ENCODE assay signal across 24 cellular contexts in genomic region chr22:48841881-48842582, GRCh38.
DNase-seq lines count a peak whose midpoint lies in the region; ATAC-seq, FAIRE-seq and TF ChIP-seq lines count a peak whose summit lies in the region.
"Had no signal": no experiment of that assay in that cellular context is flagged by ENCODE, and none has a peak within 500 bp of the region (broad histone marks: within the 10 kb centered on the region; RNA-seq: fewer than 3 reads in every experiment).

No MANE protein-coding gene starts in this region.

- intact Hi-C loops in HepG2 (cut with micrococcal nuclease; ENCODE audit: unreplicated experiment) = no loop called here
- intact Hi-C loops in right lobe of liver (cut with DNase I) = no loop called here

- ATAC-seq in HepG2 (peak; percentile 30; the same call in 1 of the 3 replicates), right lobe of liver (no peak)

- H4K8ac ChIP-seq in H1 (ENCODE audit: extremely low read depth, insufficient read depth, low read length) = no peak overlapping the region

- no peaks in the 10 kb centered on the region for H3K9me2 ChIP-seq in MM.1S (replicated peaks; ENCODE audit: insufficient read depth, low read length)

- CTCF ChIA-PET in HepG2 (lab: Yijun Ruan, JAX; ENCODE audit: low intra/inter-chr PET ratio, low total read pairs) = no interaction called here
- CTCF ChIA-PET in H1 (lab: Charles Lee; ENCODE audit: partially characterized antibody) = interaction anchor here (0.7 to 1.2 kb wide), 5 partner anchors 10 to 192 kb away, joined by 3 to 4 read pairs (median 3); no protein-coding TSS in a partner anchor

- H3K23me2 ChIP-seq in H1 (ENCODE audit: low read depth, low read length) = peaks cover 4% of the 10 kb centered on the region; the same call in 1 of the 2 replicates

- TF ChIP-seq CTCF in HepG2 (CRISPR knock-in tag; IDR thresholded peaks at IDR 0.05) (peak; percentile 41), right lobe of liver (IDR thresholded peaks at IDR 0.05) (no peak), MM.1S (IDR thresholded peaks at IDR 0.05; ENCODE audit: low read length) (peak; percentile 46), H1 (IDR thresholded peaks at IDR 0.05; ENCODE audit: control extremely low read depth in 1 of 3, insufficient read depth in 1 of 3, low read depth in 1 of 3, low read length in 3 of 3) (peak in 2 of 3 experiments; percentile 10 to 14; a peak in 1 of 4 replicates)

- no peak overlapping the region for H2BK12ac ChIP-seq in H1 (ENCODE audit: low read depth, low read length)

- no peak overlapping the region for H2BK20ac ChIP-seq in H1 (ENCODE audit: low read length)

- no peak for TF ChIP-seq RAD21 in HepG2 (CRISPR knock-in tag; IDR thresholded peaks at IDR 0.05)
- TF ChIP-seq RAD21 in H1 (IDR thresholded peaks at IDR 0.05 in 1 of 2, conservative IDR thresholded peaks at IDR 0.05 in 1 of 2; ENCODE audit: low read depth in 2 of 2, low read length in 2 of 2) = peak in 1 of 2 experiments; percentile 24; a peak in 1 of 4 replicates

- no peaks in the 10 kb centered on the region for H3F3A ChIP-seq in MM.1S (ENCODE audit: insufficient read depth, low read length)

- no peak overlapping the region for H3K23ac ChIP-seq in H1 (ENCODE audit: insufficient read length)

- H2BK120ac ChIP-seq in H1 (replicated peaks; ENCODE audit: low read depth, low read length) = no peak overlapping the region

- BruUV-seq in HepG2 (replicated peaks; lab: Mats Ljungman, UMichigan) = no TSS peak

- H3K36me3 ChIP-seq in HepG2 (replicated peaks in 1 of 2; ENCODE audit: control insufficient read depth in 1 of 2, insufficient read depth in 2 of 2, low read length in 2 of 2) = no peaks in the 10 kb centered on the region
- H3K36me3 ChIP-seq in right lobe of liver = no peaks in the 10 kb centered on the region
- no peaks in the 10 kb centered on the region for H3K36me3 ChIP-seq in MM.1S (replicated peaks; ENCODE audit: insufficient read depth, low read length)
- H3K36me3 ChIP-seq in H1 (ENCODE audit: control insufficient read depth in 2 of 4, insufficient read depth in 4 of 4, low read length in 3 of 4) = no peaks in the 10 kb centered on the region

- no peak overlapping the region for H3K18ac ChIP-seq in H1 (ENCODE audit: extremely low read depth, low read length)

- no peak for FAIRE-seq in HepG2 (lab: Jason Lieb, UNC)
- no peak for FAIRE-seq in H1 (lab: Jason Lieb, UNC)
- FAIRE-seq: G401.6, GM12892, RCC 7860 had no signal

- H3K14ac ChIP-seq in H1 (ENCODE audit: insufficient read length) = no peak overlapping the region

- H3K4ac ChIP-seq in H1 (replicated peaks; ENCODE audit: insufficient read length, low read depth, low read length) = no peak overlapping the region

- no peak overlapping the region for H2AK5ac ChIP-seq in H1 (ENCODE audit: low read depth, low read length)

- no peaks in the 10 kb centered on the region for H3K79me1 ChIP-seq in H1 (ENCODE audit: low read depth, low read length)

- H3K4me3 ChIP-seq in HepG2 (replicated peaks in 1 of 3; ENCODE audit: insufficient read depth in 1 of 3, low read depth in 2 of 3, low read length in 3 of 3) (no peak overlapping the region), right lobe of liver (no peak overlapping the region), MM.1S (ENCODE audit: low read length) (no peak overlapping the region), H1 (ENCODE audit: extremely low read depth in 1 of 4, insufficient read depth in 2 of 4, low read depth in 3 of 4, low read length in 4 of 4) (no peak overlapping the region)
- H3K4me3 ChIP-seq: GM23248, SK-N-MC had no signal

- no peak overlapping the region for H2BK5ac ChIP-seq in H1 (ENCODE audit: low read depth, low read length)

- no peak overlapping the region for H3K9ac ChIP-seq in HepG2 (ENCODE audit: insufficient read depth, low read depth, low read length)
- no peak overlapping the region for H3K9ac ChIP-seq in MM.1S (ENCODE audit: low read length)
- no peak overlapping the region for H3K9ac ChIP-seq in H1 (replicated peaks in 1 of 4; ENCODE audit: extremely low read depth in 1 of 4, low read depth in 3 of 4, low read length in 3 of 4)
- H3K9ac ChIP-seq: GM23248 had no signal

- H3K4me2 ChIP-seq in HepG2 (ENCODE audit: low read depth, low read length) (no peak overlapping the region), MM.1S (ENCODE audit: low read depth, low read length) (peak overlapping the region; percentile 27; the same call in 1 of the 2 replicates), H1 (ENCODE audit: insufficient read depth in 1 of 2, low read depth in 2 of 2, low read length in 2 of 2) (no peak overlapping the region)

- POLR2A ChIA-PET in HepG2 (lab: Yijun Ruan, JAX) (no interaction called here), H1 (lab: Charles Lee; ENCODE audit: partially characterized antibody) (interaction anchor here (0.7 kb wide), 1 partner anchor 18 kb away, joined by 3 read pairs; no protein-coding TSS in a partner anchor)

- in situ Hi-C loops in HepG2 (cut with HindIII; ENCODE audit: extremely low pct_ligation_motif_present, low pct_unique_long_range_greater_than_20kb) = no loop called here
- in situ Hi-C loops in G401 (cut with HindIII; ENCODE audit: low sequenced_read_pairs) = no loop called here

- 37% methylated on average over 19 of the region's 22 CpGs for WGBS in HepG2 (ENCODE audit: low lambda C conversion rate)
- 70% methylated on average over 14 of the region's 22 CpGs for WGBS in right lobe of liver (ENCODE audit: insufficient coverage, low coverage, low lambda C conversion rate, missing lambda C conversion rate)
- WGBS in H1 (ENCODE audit: extremely low coverage in 1 of 2, insufficient coverage in 1 of 2, insufficient read length in 1 of 2, insufficient replicate concordance in 2 of 2, low coverage in 1 of 2, low lambda C conversion rate in 2 of 2, missing lambda C conversion rate in 1 of 2), 2 experiments = 82% methylated on average over 18 of the region's 22 CpGs; no CpG with 5 or more reads in 1 of the 2 experiments

- H3K79me2 ChIP-seq in HepG2 (ENCODE audit: insufficient read depth, low read length) = no peaks in the 10 kb centered on the region
- H3K79me2 ChIP-seq in MM.1S (ENCODE audit: low read length) = no peaks in the 10 kb centered on the region
- no peaks in the 10 kb centered on the region for H3K79me2 ChIP-seq in H1 (ENCODE audit: control insufficient read depth in 1 of 2, insufficient read depth in 2 of 2, low read length in 2 of 2)

- H2BK15ac ChIP-seq in H1 (ENCODE audit: low read length) = no peak overlapping the region

- H4K20me1 ChIP-seq in HepG2 (ENCODE audit: insufficient read depth, low read length) (no peaks in the 10 kb centered on the region), MM.1S (ENCODE audit: insufficient read depth, low read length) (no peaks in the 10 kb centered on the region), H1 (replicated peaks in 1 of 2; ENCODE audit: control insufficient read depth in 1 of 2, insufficient read depth in 2 of 2, low read length in 2 of 2) (peaks cover 0 to under 1% of the 10 kb centered on the region in 2 experiments)

- no peak for TF ChIP-seq EP300 in HepG2 (IDR thresholded peaks at IDR 0.05; ENCODE audit: low read depth in 2 of 2, low read length in 2 of 2)
- no peak for TF ChIP-seq EP300 in HepG2 (CRISPR knock-in tag; IDR thresholded peaks at IDR 0.05; ENCODE audit: borderline replicate concordance)
- TF ChIP-seq EP300 in H1 (IDR thresholded peaks at IDR 0.05; ENCODE audit: borderline replicate concordance in 1 of 2, low read depth in 2 of 2, low read length in 2 of 2) = no peak

- H3K27me3 ChIP-seq in HepG2 (ENCODE audit: control insufficient read depth in 1 of 2, insufficient read depth in 2 of 2, low read length in 2 of 2) (peaks cover 3 to 18% of the 10 kb centered on the region in 2 experiments; a peak in 3 of 5 replicates), right lobe of liver (no peaks in the 10 kb centered on the region), MM.1S (replicated peaks; ENCODE audit: insufficient read depth, low read length) (no peaks in the 10 kb centered on the region; the same call in 1 of the 2 replicates), H1 (replicated peaks in 1 of 4; ENCODE audit: control insufficient read depth in 3 of 4, extremely low read depth in 1 of 4, insufficient read depth in 3 of 4, low read length in 3 of 4) (no peaks in the 10 kb centered on the region)

- H3K4me1 ChIP-seq in HepG2 (ENCODE audit: insufficient read depth, low read length) (no peaks in the 10 kb centered on the region), right lobe of liver (no peaks in the 10 kb centered on the region), MM.1S (ENCODE audit: low read length) (peaks cover 37% of the 10 kb centered on the region), H1 (replicated peaks in 1 of 4; ENCODE audit: control insufficient read depth in 3 of 4, insufficient read depth in 4 of 4, low read length in 3 of 4) (peaks cover 0 to 2% (median 0%) of the 10 kb centered on the region in 4 experiments; a peak in 3 of 7 replicates)

- H3K9me3 ChIP-seq in HepG2 (ENCODE audit: low read length) (no peaks in the 10 kb centered on the region), right lobe of liver (no peaks in the 10 kb centered on the region), MM.1S (replicated peaks; ENCODE audit: insufficient read depth, low read length) (no peaks in the 10 kb centered on the region), H1 (ENCODE audit: insufficient read depth in 2 of 2, low read depth in 1 of 2, low read length in 1 of 2) (peaks cover 0 to 4% of the 10 kb centered on the region in 2 experiments; a peak in 1 of 4 replicates)

- TF ChIP-seq POLR2A in HepG2 (IDR thresholded peaks at IDR 0.05; ENCODE audit: insufficient read depth in 1 of 2, low read depth in 2 of 2, low read length in 2 of 2) (no peak), right lobe of liver (IDR thresholded peaks at IDR 0.05) (no peak), H1 (IDR thresholded peaks at IDR 0.05; ENCODE audit: control extremely low read depth in 1 of 2, low read depth in 2 of 2, low read length in 2 of 2) (no peak)

- H2AFZ ChIP-seq in HepG2 (ENCODE audit: low read length) (no peak overlapping the region), MM.1S (ENCODE audit: low read length) (no peak overlapping the region), H1 (ENCODE audit: low read length) (no peak overlapping the region)
- H2AFZ ChIP-seq: GM23248 had no signal

- no peak overlapping the region for H4K5ac ChIP-seq in H1 (ENCODE audit: insufficient read length, low read depth, low read length)

- no peak overlapping the region for H4K91ac ChIP-seq in H1 (replicated peaks; ENCODE audit: insufficient read length, low read length)

- DNase-seq in HepG2 (ENCODE audit: low spot score) = no peak
- DNase-seq in right lobe of liver = no peak
- no peak for DNase-seq in MM.1S
- DNase-seq in H1 (ENCODE audit: low read depth in 1 of 2, low spot score in 2 of 2) = no peak
- no peak for DNase-seq in COR-L47 (lab: John Stamatoyannopoulos, UW)
- no peak for DNase-seq in NCI-H2107 (lab: John Stamatoyannopoulos, UW)
- DNase-seq in G401 (ENCODE audit: low spot score) = no peak
- DNase-seq: CD4-positive, alpha-beta memory T cell; DND-41; GM23248; HCEC 1CT; KG1; NCI-H1417; NCI-H1694 treated with DMSO at 0.1 percent for 48 hours; NCI-H2081 treated with DMSO at 0.1 percent for 48 hours; NCI-H446 treated with DMSO at 0.1 percent for 48 hours; NCI-H526 treated with DMSO at 0.1 percent for 48 hours; OCI-M1; SHP77; SW 1271 had no signal

- H3K56ac ChIP-seq in H1 (replicated peaks; ENCODE audit: insufficient read length, low read depth, low read length) = no peak overlapping the region

- H3K27ac ChIP-seq in HepG2 (ENCODE audit: extremely low read length, insufficient read depth, low read length) (no peak overlapping the region), right lobe of liver (no peak overlapping the region), MM.1S (ENCODE audit: low read length) (peak overlapping the region; percentile 45), H1 (ENCODE audit: low read depth, low read length) (no peak overlapping the region)
- H3K27ac ChIP-seq: GM23248, SK-N-MC had no signal

Comparison
In these comparisons a context has a peak if more than half of its experiments do, and no peak if none do; other contexts are left out.
1. CTCF ChIP-seq: peak in HepG2 (single experiment), MM.1S (single experiment) and H1 (2 of 3); none in right lobe of liver (0 of 4).
2. Of the 41 proteins assayed by ChIP-seq in both HepG2 and H1: peak only in HepG2: none; only in H1: none; in both: CTCF; in neither: 39; mixed calls (peak in some experiments, not most) for 1.